ENCODE assay signal across 21 cellular contexts in genomic region chrX:114028907-114029662, GRCh38.
"Had no signal": no experiment of that assay in that cellular context is flagged by ENCODE, and none has a peak within 500 bp of the region (broad histone marks: within the 10 kb centered on the region; RNA-seq: fewer than 3 reads in every experiment).

No MANE protein-coding gene starts in this region.

- H3K27me3 Mint-ChIP-seq: naive B cell, progenitor cell of endocrine pancreas, type B pancreatic cell had no signal

- ATAC-seq: mucosa of descending colon; natural killer cell treated with Interleukin-12 subunit alpha and Interleukin-12 subunit beta and Interleukin-15 and Interleukin-18, amount 100 ng/mL, for 72 hours; right lobe of liver had no signal

- H3K27me3 ChIP-seq: neutrophil, tibial artery had no signal

- H3K4me1 ChIP-seq: parathyroid adenoma, right lobe of liver, stomach, tibial artery had no signal

- H3K4me1 Mint-ChIP-seq: naive B cell, neural crest cell had no signal

- H3K36me3 ChIP-seq: neutrophil, right lobe of liver, stomach, tibial artery had no signal

- H3K27ac Mint-ChIP-seq: mesothelial cell of epicardium; naive B cell; natural killer cell treated with Interleukin-12 subunit alpha and Interleukin-12 subunit beta and Interleukin-15 and Interleukin-18, amount 100 ng/mL, for 72 hours; progenitor cell of endocrine pancreas; type B pancreatic cell had no signal

- H3K36me3 Mint-ChIP-seq: mesothelial cell of epicardium; naive B cell; natural killer cell treated with Interleukin-12 subunit alpha and Interleukin-12 subunit beta and Interleukin-15 and Interleukin-18, amount 100 ng/mL, for 72 hours; type B pancreatic cell had no signal

- DNase-seq: dorsolateral prefrontal cortex; effector CD4-positive, alpha-beta T cell; hypothalamus; mesenchymal stem cell; mucosa of descending colon; naive B cell; right lobe of liver; small intestine; stimulated activated CD4-positive, alpha-beta T cell treated with anti-CD3 and anti-CD28 coated beads, Interleukin-15, amount 100 ng/mL, for 24 hours; stimulated activated CD4-positive, alpha-beta T cell treated with anti-CD3 and anti-CD28 coated beads, Interleukin-4, amount 100 ng/mL, for 1 hour; stimulated activated CD8-positive, alpha-beta memory T cell treated with anti-CD3 and anti-CD28 coated beads, Interleukin-4, amount 100 ng/mL, for 48 hours; stimulated activated naive CD4-positive, alpha-beta T cell treated with Interleukin-2 at 50 U/mL for 16 hours; stomach; tibial artery had no signal

- H3K9me3 ChIP-seq: mucosa of descending colon, neutrophil, right lobe of liver, tibial artery had no signal

- H3K4me3 Mint-ChIP-seq: mesothelial cell of epicardium; naive B cell; natural killer cell treated with Interleukin-12 subunit alpha and Interleukin-12 subunit beta and Interleukin-15 and Interleukin-18, amount 100 ng/mL, for 72 hours; neural crest cell; type B pancreatic cell had no signal

- H3K4me3 ChIP-seq: dorsolateral prefrontal cortex, mucosa of descending colon, right lobe of liver, stomach, tibial artery had no signal

- H3K27ac ChIP-seq: dorsolateral prefrontal cortex, neutrophil, parathyroid adenoma, right lobe of liver, stomach, tibial artery had no signal
